In genomic region chr17:62967111-62967449, GRCh38 we compare ENCODE assay signal across 8 cellular contexts. TPM values are rescaled to one million over a fixed set of nuclear protein-coding genes. Genes with fewer than 3 reads are reported as not detected.
DNase-seq lines count a peak whose midpoint lies in the region; ATAC-seq, FAIRE-seq and TF ChIP-seq lines count a peak whose summit lies in the region.

No MANE protein-coding gene starts in this region.

- intact Hi-C loops in GM12878 (cut with micrococcal nuclease; ENCODE audit: unreplicated experiment) (loop anchor here (5.0 kb wide), 1 partner anchor 245 kb away; no protein-coding TSS in a partner anchor), lower leg skin (cut with DNase I; ENCODE audit: low total_unique reads) (loop anchor here (5.0 kb wide), 1 partner anchor 265 kb away; no protein-coding TSS in a partner anchor)

- H3K9me3 Mint-ChIP-seq in activated CD4-positive, alpha-beta T cell treated with anti-CD3 and anti-CD28 coated beads, Interleukin-2, amount 10 ng/mL, durations not matched to agents 7 days and 5 days: no peaks in the 10 kb centered on the region

- no TSS peak for BruUV-seq in GM12878 (replicated peaks; lab: Mats Ljungman, UMichigan)

- FAIRE-seq in GM12878 (lab: Jason Lieb, UNC): no peak

- peak overlapping the region; percentile 76 for H3K4me3 Mint-ChIP-seq in activated CD4-positive, alpha-beta T cell treated with anti-CD3 and anti-CD28 coated beads, Interleukin-2, amount 10 ng/mL, durations not matched to agents 7 days and 5 days

- DNase-seq in activated CD4-positive, alpha-beta T cell treated with anti-CD3 and anti-CD28 coated beads, Interleukin-2, amount 10 ng/mL, durations not matched to agents 7 days and 5 days: no peak
- no peak for DNase-seq in activated CD4-positive, alpha-beta T cell treated with anti-CD3 and anti-CD28 coated beads for 1 hour
- DNase-seq in GM12878 (ENCODE audit: low read depth, low spot score) (no peak), lower leg skin (ENCODE audit: low spot score in 2 of 2) (no peak), thoracic aorta (ENCODE audit: low spot score) (no peak), KG1 (lab: John Stamatoyannopoulos, UW) (no peak), anterior cingulate cortex (lab: John Stamatoyannopoulos, UW) (no peak)
- DNase-seq in stimulated activated naive CD4-positive, alpha-beta T cell treated with Interleukin-2 at 50 U/mL for 16 hours (lab: John Stamatoyannopoulos, UW): no peak

- ATAC-seq in GM12878: no peak
- ATAC-seq in thoracic aorta (ENCODE audit: insufficient number of reproducible peaks, low FRiP score, low read depth): no peak

- H3K4me1 Mint-ChIP-seq in activated CD4-positive, alpha-beta T cell treated with anti-CD3 and anti-CD28 coated beads, Interleukin-2, amount 10 ng/mL, durations not matched to agents 7 days and 5 days: peaks cover 28% of the 10 kb centered on the region

- under 1% methylated on average over 7 of the region's 7 CpGs for WGBS in GM12878 (ENCODE audit: insufficient coverage, insufficient replicate concordance, low lambda C conversion rate, missing lambda C conversion rate)
- 0 to 2% methylated on average over 7 of the region's 7 CpGs for WGBS in lower leg skin, 2 donors

- H3K9ac ChIP-seq in GM12878 (ENCODE audit: control insufficient read depth, insufficient read depth, low read length): no peak overlapping the region

- SMC1A ChIA-PET in GM12878 (lab: Charles Lee; ENCODE audit: uncharacterized antibody, unreplicated experiment): interaction anchor here (0.6 kb wide), 1 partner anchor 1406 kb away, joined by 3 read pairs; no protein-coding TSS in a partner anchor

- H2AFZ ChIP-seq in GM12878 (ENCODE audit: control insufficient read depth, low read depth, low read length): no peak overlapping the region

- no peak for TF ChIP-seq CTCF in GM12878 (IDR thresholded peaks at IDR 0.05 in 2 of 3, conservative IDR thresholded peaks at IDR 0.05 in 1 of 3; ENCODE audit: control insufficient read depth in 2 of 3, extremely low read depth in 1 of 3, insufficient read depth in 1 of 3, low read depth in 3 of 3, low read length in 3 of 3)
- no peak for TF ChIP-seq CTCF in lower leg skin (IDR thresholded peaks at IDR 0.05)
- TF ChIP-seq CTCF in thoracic aorta (IDR thresholded peaks at IDR 0.05): no peak

- POLR2A ChIA-PET in activated CD4-positive, alpha-beta T cell treated with anti-CD3 and anti-CD28 coated beads, Interleukin-2, amount 10 ng/mL, durations not matched to agents 7 days and 5 days (lab: Charles Lee): no interaction called here
- POLR2A ChIA-PET in GM12878 (lab: Charles Lee): no interaction called here

- no peaks in the 10 kb centered on the region for H3K36me3 Mint-ChIP-seq in activated CD4-positive, alpha-beta T cell treated with anti-CD3 and anti-CD28 coated beads, Interleukin-2, amount 10 ng/mL, durations not matched to agents 7 days and 5 days (ENCODE audit: low read depth)

- 0 out of 2 replicates have a peak overlapping the region, but pooled peaks have one; percentile 49 for H3K4me3 ChIP-seq in GM12878
- peak overlapping the region; percentile 91 for H3K4me3 ChIP-seq in lower leg skin (ENCODE audit: low read depth, poor library complexity, severe bottlenecking)
- H3K4me3 ChIP-seq in thoracic aorta: peak overlapping the region; percentile 94

- no peak overlapping the region for H3K27ac ChIP-seq in GM12878 (ENCODE audit: control insufficient read depth, insufficient read depth)
- peak overlapping the region in 1 of 2 donors; percentile 76 for H3K27ac ChIP-seq in thoracic aorta

- RAD21 ChIA-PET in GM12878 (lab: Charles Lee; ENCODE audit: unreplicated experiment): no interaction called here

- H3K36me3 ChIP-seq in GM12878 (ENCODE audit: control insufficient read depth in 2 of 2, insufficient read depth in 2 of 2, low read length in 1 of 2) (no peaks in the 10 kb centered on the region), thoracic aorta (no peaks in the 10 kb centered on the region)

- H3K9me3 ChIP-seq in GM12878 (replicated peaks; ENCODE audit: control insufficient read depth, insufficient read depth, low read length) (no peaks in the 10 kb centered on the region; the same call in 2 of the 3 replicates), thoracic aorta (no peaks in the 10 kb centered on the region)

- H3K27me3 Mint-ChIP-seq in activated CD4-positive, alpha-beta T cell treated with anti-CD3 and anti-CD28 coated beads, Interleukin-2, amount 10 ng/mL, durations not matched to agents 7 days and 5 days: peaks cover 45% of the 10 kb centered on the region

- no peaks in the 10 kb centered on the region for H4K20me1 ChIP-seq in GM12878 (ENCODE audit: control insufficient read depth, insufficient read depth)

- in situ Hi-C loops in GM12878 (cut with MboI): no loop called here

- H3K27ac Mint-ChIP-seq in activated CD4-positive, alpha-beta T cell treated with anti-CD3 and anti-CD28 coated beads, Interleukin-2, amount 10 ng/mL, durations not matched to agents 7 days and 5 days: peak overlapping the region; percentile 57

- no peak for TF ChIP-seq EP300 in GM12878 (IDR thresholded peaks at IDR 0.05; ENCODE audit: borderline replicate concordance in 1 of 2, control insufficient read depth in 1 of 2, low read depth in 2 of 2, low read length in 2 of 2)

- CTCF ChIA-PET in activated CD4-positive, alpha-beta T cell treated with anti-CD3 and anti-CD28 coated beads, Interleukin-2, amount 10 ng/mL, durations not matched to agents 7 days and 5 days (lab: Charles Lee): no interaction called here
- CTCF ChIA-PET in GM12878 (lab: Yijun Ruan, JAX): no interaction called here

- TF ChIP-seq POLR2A in GM12878 (IDR thresholded peaks at IDR 0.05; ENCODE audit: low read depth, low read length) (no peak), lower leg skin (IDR thresholded peaks at IDR 0.05) (no peak)

- H3K79me2 ChIP-seq in GM12878 (ENCODE audit: control insufficient read depth, insufficient read depth, low read length): no peaks in the 10 kb centered on the region

- H3K27me3 ChIP-seq in GM12878 (replicated peaks in 1 of 2; ENCODE audit: control insufficient read depth in 2 of 2, insufficient read depth in 2 of 2, low read length in 1 of 2) (peaks cover 3 to 12% of the 10 kb centered on the region in 2 experiments), thoracic aorta (replicated peaks; ENCODE audit: insufficient read depth) (no peaks in the 10 kb centered on the region)

- H3K4me1 ChIP-seq in GM12878 (ENCODE audit: control insufficient read depth, insufficient read depth, low read length) (peaks cover 8% of the 10 kb centered on the region), thoracic aorta (ENCODE audit: control insufficient read depth in 1 of 2, low read depth in 2 of 2) (peaks cover 9 to 22% of the 10 kb centered on the region in 2 donors)

- peak overlapping the region; percentile 72; the same call in 1 of the 2 replicates for H3K4me2 ChIP-seq in GM12878 (ENCODE audit: control insufficient read depth, insufficient read depth)

- no peak for TF ChIP-seq RAD21 in GM12878 (IDR thresholded peaks at IDR 0.05; ENCODE audit: insufficient read depth, low read depth, low read length)

TF ChIP-seq in GM12878, 131 proteins besides CTCF, POLR2A, EP300 and RAD21:
- TF ChIP-seq BHLHE40 (IDR thresholded peaks at IDR 0.05; ENCODE audit: borderline replicate concordance in 1 of 2, low read depth in 2 of 2, low read length in 1 of 2) (no peak), JUNB (IDR thresholded peaks at IDR 0.05) (no peak)

RNA-seq across cellular contexts. Expression of gene TANC2, which starts 1.0 kb away (rescaled TPM):
- total RNA-seq in activated CD4-positive, alpha-beta T cell treated with anti-CD3 and anti-CD28 coated beads, Interleukin-2, amount 10 ng/mL, durations not matched to agents 7 days and 5 days: 10 to 100 TPM in 1 of 2 experiments, 1 to 10 TPM in 1; 9.8 to 10.1 TPM
- total RNA-seq in GM12878 (2013; cell fraction: nucleolus; rRNA removed): 1.2 and 1.3 TPM in 2 replicates
- total RNA-seq in GM12878 (2014; rRNA removed): under 0.01 TPM in 2 replicates
- 0.05 and 0.09 TPM in 2 replicates for total RNA-seq in GM12878 (2014; rRNA removed; fragmentation: Illumina TruSeq; extraction: Trizol)
- 0.13 and 0.40 TPM in 2 replicates for total RNA-seq in GM12878 (2021)
- 0.16 TPM for polyA plus RNA-seq in GM12878 (2011; ENCODE audit: low read depth)
- 0.01 and 0.03 TPM in 2 replicates for polyA plus RNA-seq in GM12878 (2011; rRNA removed)
- 0.01 and 0.02 TPM in 2 replicates for polyA plus RNA-seq in GM12878 (2011; cell fraction: cytosol; rRNA removed)
- polyA plus RNA-seq in GM12878 (2011; cell fraction: nucleus; rRNA removed): 0.04 TPM in 2 replicates
- polyA plus RNA-seq in GM12878 (2012): 0.12 and 0.20 TPM in 2 replicates
- polyA plus RNA-seq in GM12878 (2014; fragmentation: Illumina TruSeq; extraction: Trizol): 0.03 TPM in 2 replicates
- polyA plus RNA-seq in GM12878 (2014; fragmentation: Nextera tagmentation; extraction: Ambion mirVana): under 1 TPM in 1 of 2 experiments, not detected in 1; under 0.01 TPM
- 0.04 and 0.08 TPM in 2 replicates for polyA plus RNA-seq in GM12878 (2014; rRNA removed)
- polyA plus RNA-seq in GM12878 (2016; fragmentation: Nextera tagmentation; extraction: Ambion mirVana): under 1 TPM in 1 of 2 experiments, not detected in 1; 0.01 TPM
- polyA minus RNA-seq in GM12878 (2011; rRNA and poly(A)+ RNA removed): 0.05 and 0.29 TPM in 2 replicates
- 0.10 and 0.13 TPM in 2 replicates for polyA minus RNA-seq in GM12878 (2011; cell fraction: cytosol; rRNA and poly(A)+ RNA removed)
- polyA minus RNA-seq in GM12878 (2011; cell fraction: nucleus; rRNA and poly(A)+ RNA removed): 0.19 and 1.2 TPM in 2 replicates
- total RNA-seq in lower leg skin: 10 to 100 TPM; 20.1 to 33.3 (median 24.2) TPM
- 10 to 100 TPM; 19.6 to 42.7 TPM for total RNA-seq in thoracic aorta

Comparison
In these comparisons a context has a peak if more than half of its experiments do, and no peak if none do; other contexts are left out.
1. RNA of gene TANC2, which starts 1.0 kb away (total RNA-seq): 19.6 to 42.7 TPM in thoracic aorta, 20.1 to 33.3 TPM in lower leg skin and 9.8 to 10.1 TPM in activated CD4-positive, alpha-beta T cell treated with anti-CD3 and anti-CD28 coated beads, Interleukin-2, amount 10 ng/mL, durations not matched to agents 7 days and 5 days; under 0.01 to 1.3 TPM in GM12878; every median in the first group is over 4 times any median in the second.
2. Peak in every context shown above with its lines, with median percentiles within 50 percentile points of each other: H3K4me3 ChIP-seq.